ENCODE assay signal across 8 cellular contexts in genomic region chr1:159923203-159924024, GRCh38. TPM values are rescaled to one million over a fixed set of nuclear protein-coding genes. Genes with fewer than 3 reads are reported as not detected.
A peak's percentile ranks its signal among the peaks of the same experiment; 100 is the strongest.
DNase-seq lines count a peak whose midpoint lies in the region; ATAC-seq and TF ChIP-seq lines count a peak whose summit lies in the region.

No MANE protein-coding gene starts in this region.

- H3K27ac ChIP-seq in Peyer's patch (peak overlapping the region; percentile 94 to 97 (median 96)), parathyroid adenoma (peak overlapping the region; percentile 84), tibial nerve (peak overlapping the region; percentile 86 to 98 (median 97))

- H3K9ac ChIP-seq in parathyroid adenoma: no peak overlapping the region

- 7 to 8% methylated on average over 20 of the region's 20 CpGs for WGBS in tibial nerve, 2 donors

- TF ChIP-seq POLR2A in Peyer's patch (IDR thresholded peaks at IDR 0.05) (peak; percentile 37 to 40), tibial nerve (IDR thresholded peaks at IDR 0.05) (peak; percentile 2 to 57)

- H3K36me3 Mint-ChIP-seq in activated T-helper 17 cell treated with anti-CD3 and anti-CD28 coated beads, Interleukin-2, amount 50 U/mL, for 72 hours (ENCODE audit: low read depth): peaks cover 73% of the 10 kb centered on the region

- H3K36me3 ChIP-seq in Peyer's patch: peaks cover 0 to 23% (median 0%) of the 10 kb centered on the region in 3 donors
- H3K36me3 ChIP-seq in parathyroid adenoma (ENCODE audit: control insufficient read depth, insufficient read depth, low read length): no peaks in the 10 kb centered on the region
- H3K36me3 ChIP-seq in tibial nerve: peaks cover 0 to 25% (median 17%) of the 10 kb centered on the region in 3 donors

- no peaks in the 10 kb centered on the region for H3K9me3 ChIP-seq in Peyer's patch
- no peaks in the 10 kb centered on the region for H3K9me3 ChIP-seq in parathyroid adenoma (ENCODE audit: control insufficient read depth, low read length)
- no peaks in the 10 kb centered on the region for H3K9me3 ChIP-seq in tibial nerve

- no peaks in the 10 kb centered on the region for H3K79me2 ChIP-seq in parathyroid adenoma

- no peak overlapping the region for H2AFZ ChIP-seq in parathyroid adenoma

- no peaks in the 10 kb centered on the region for H3K27me3 Mint-ChIP-seq in activated T-helper 17 cell treated with anti-CD3 and anti-CD28 coated beads, Interleukin-2, amount 50 U/mL, for 72 hours

- H3K9me3 Mint-ChIP-seq in activated T-helper 17 cell treated with anti-CD3 and anti-CD28 coated beads, Interleukin-2, amount 50 U/mL, for 72 hours: no peaks in the 10 kb centered on the region

- H3K27me3 ChIP-seq in Peyer's patch (no peaks in the 10 kb centered on the region), parathyroid adenoma (ENCODE audit: control insufficient read depth, insufficient read depth, low read length) (no peaks in the 10 kb centered on the region), tibial nerve (no peaks in the 10 kb centered on the region)

- H3K4me3 ChIP-seq in Peyer's patch (peak overlapping the region; percentile 72 to 93 (median 82)), fibroblast of villous mesenchyme (ENCODE audit: low read depth, low read length) (peak overlapping the region; percentile 90), parathyroid adenoma (ENCODE audit: low read depth, low read length) (peak overlapping the region; percentile 85), tibial nerve (peak overlapping the region; percentile 73 to 99 (median 84))

- H3K4me1 Mint-ChIP-seq in activated T-helper 17 cell treated with anti-CD3 and anti-CD28 coated beads, Interleukin-2, amount 50 U/mL, for 72 hours: peaks cover 46% of the 10 kb centered on the region

- H3K27ac Mint-ChIP-seq in activated T-helper 17 cell treated with anti-CD3 and anti-CD28 coated beads, Interleukin-2, amount 50 U/mL, for 72 hours: peak overlapping the region; percentile 99

- H3K4me1 ChIP-seq in Peyer's patch (peaks cover 0 to 58% (median 15%) of the 10 kb centered on the region in 4 donors), parathyroid adenoma (peaks cover 13% of the 10 kb centered on the region), tibial nerve (peaks cover 0 to 45% (median 31%) of the 10 kb centered on the region in 4 donors)

- ATAC-seq in GM19452 (IDR thresholded peaks at IDR 0.05; ENCODE audit: unreplicated experiment): peak; percentile 24
- ATAC-seq in HG03571 (IDR thresholded peaks at IDR 0.05; ENCODE audit: unreplicated experiment): peak; percentile 23
- peak; percentile 41 for ATAC-seq in activated T-helper 17 cell treated with anti-CD3 and anti-CD28 coated beads, Interleukin-2, amount 50 U/mL, for 72 hours (replicated peaks)

- no peak for TF ChIP-seq CTCF in Peyer's patch (IDR thresholded peaks at IDR 0.05)
- no peak for TF ChIP-seq CTCF in fibroblast of villous mesenchyme (IDR thresholded peaks at IDR 0.05; ENCODE audit: insufficient read depth, low read depth, low read length)
- TF ChIP-seq CTCF in parathyroid adenoma (IDR thresholded peaks at IDR 0.05): no peak
- no peak for TF ChIP-seq CTCF in tibial nerve (IDR thresholded peaks at IDR 0.05)

- H3K4me3 Mint-ChIP-seq in activated T-helper 17 cell treated with anti-CD3 and anti-CD28 coated beads, Interleukin-2, amount 50 U/mL, for 72 hours: peak overlapping the region; percentile 89

- H3K4me2 ChIP-seq in parathyroid adenoma (ENCODE audit: low read length): peak overlapping the region; percentile 58

- peak in 1 of 2 donors; percentile 80 for TF ChIP-seq EP300 in tibial nerve (IDR thresholded peaks at IDR 0.05)

- DNase-seq in CD1c-positive myeloid dendritic cell (ENCODE audit: extremely low spot score) (peak; percentile 99), Peyer's patch (peak; percentile 88 to 94 (median 88)), fibroblast of villous mesenchyme (ENCODE audit: low read depth) (peak; percentile 88), tibial nerve (ENCODE audit: low spot score in 2 of 2) (peak; percentile 75 to 78)

RNA-seq across cellular contexts. Expression of gene TAGLN2, which starts 1.9 kb away (rescaled TPM):
- total RNA-seq in Peyer's patch (100 to 1,000 TPM; 120 to 304 (median 177) TPM), fibroblast of villous mesenchyme (167 and 277 TPM in 2 replicates), tibial nerve (100 to 1,000 TPM; 149 to 205 (median 168) TPM)
- 100 to 1,000 TPM; 457 to 593 TPM for total RNA-seq in activated T-helper 17 cell treated with anti-CD3 and anti-CD28 coated beads, Interleukin-2, amount 50 U/mL, for 72 hours

RNA-seq across cellular contexts. Expression of gene IGSF9, which starts 22.0 kb away (rescaled TPM):
- total RNA-seq in Peyer's patch: 100 to 1,000 TPM in 1 of 4 donors, 10 to 100 TPM in 2, 1 to 10 TPM in 1; 5.8 to 169 (median 40.6) TPM
- total RNA-seq in activated T-helper 17 cell treated with anti-CD3 and anti-CD28 coated beads, Interleukin-2, amount 50 U/mL, for 72 hours: not detected
- total RNA-seq in fibroblast of villous mesenchyme: not detected in 2 replicates
- under 1 TPM in 2 of 4 donors, not detected in 2; 0.20 to 0.63 TPM for total RNA-seq in tibial nerve

RNA-seq across cellular contexts. Expression of gene CFAP45, which starts 23.4 kb away (rescaled TPM):
- total RNA-seq in Peyer's patch (1 to 10 TPM in 1 of 4 donors, not detected in 3; 2.5 TPM), fibroblast of villous mesenchyme (0.32 and 0.43 TPM in 2 replicates), tibial nerve (under 1 TPM in 3 of 4 donors, not detected in 1; 0.39 to 0.66 (median 0.63) TPM)
- total RNA-seq in activated T-helper 17 cell treated with anti-CD3 and anti-CD28 coated beads, Interleukin-2, amount 50 U/mL, for 72 hours: 1 to 10 TPM in 1 of 2 donors, under 1 TPM in 1; 0.78 to 3.6 TPM

RNA-seq across cellular contexts. Expression of gene SLAMF9, which starts 30.6 kb away (rescaled TPM):
- total RNA-seq in Peyer's patch (not detected), fibroblast of villous mesenchyme (not detected in 2 replicates), tibial nerve (not detected)
- not detected for total RNA-seq in activated T-helper 17 cell treated with anti-CD3 and anti-CD28 coated beads, Interleukin-2, amount 50 U/mL, for 72 hours

Comparison
In these comparisons a context has a peak if more than half of its experiments do, and no peak if none do; other contexts are left out.
1. Peak in every context shown above with its lines: DNase-seq, ATAC-seq, H3K4me3 ChIP-seq and H3K27ac ChIP-seq.